ENCODE assay signal across 8 cellular contexts in the genomic region with DNA sequence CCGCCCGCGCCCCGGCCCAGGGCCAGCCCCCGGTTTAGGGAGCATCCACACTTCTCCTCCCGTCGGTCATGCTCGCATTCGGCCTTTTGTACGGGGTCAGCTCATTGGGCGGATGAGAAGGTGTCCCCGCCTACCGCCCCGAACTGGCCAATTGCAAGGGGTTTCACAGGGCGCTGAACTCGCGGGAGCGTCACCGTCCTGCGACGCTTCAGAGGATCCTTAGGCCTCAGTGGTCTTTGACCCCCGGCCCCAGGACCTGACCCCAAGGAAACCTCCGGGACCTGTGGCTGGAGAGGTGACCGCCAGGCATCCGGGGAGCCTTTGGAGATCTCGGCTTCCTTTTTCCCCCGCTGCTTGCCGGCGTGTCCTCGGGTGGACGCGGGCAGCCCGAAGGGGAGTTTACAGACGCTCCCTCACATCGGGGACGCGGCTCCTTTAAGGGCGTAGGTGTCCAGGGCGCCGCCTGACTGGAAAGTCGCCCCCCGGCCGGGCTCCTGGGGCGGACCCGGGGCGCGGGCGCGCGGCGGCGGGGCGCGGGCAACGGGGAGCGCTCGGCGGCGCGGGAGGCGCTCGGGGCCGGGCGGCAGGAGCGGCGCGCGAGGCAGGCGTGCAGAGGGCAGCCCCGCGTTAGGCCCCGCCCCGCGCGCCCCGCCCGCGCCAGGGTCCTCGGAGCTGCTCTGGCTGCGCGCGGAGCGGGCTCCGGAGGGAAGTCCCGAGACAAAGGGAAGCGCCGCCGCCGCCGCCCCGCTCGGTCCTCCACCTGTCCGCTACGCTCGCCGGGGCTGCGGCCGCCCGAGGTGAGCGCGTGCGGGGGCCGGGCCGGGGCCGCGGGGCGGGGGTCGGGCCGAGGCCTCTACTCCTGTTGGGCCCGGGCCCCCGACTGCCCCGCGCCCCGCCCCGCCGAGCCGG. TPM values are rescaled to one million over a fixed set of nuclear protein-coding genes. Genes with fewer than 3 reads are reported as not detected.
DNase-seq lines count a peak whose midpoint lies in the region; ATAC-seq and TF ChIP-seq lines count a peak whose summit lies in the region.

TSS of gene UBE2I (plus strand) at position 660 of the 909 bp plus-strand sequence. CDS start 4,395 bp downstream, outside the sequence.

- H3K27ac ChIP-seq in angular gyrus (ENCODE audit: low read depth, low read length) (peak within 1 kb of the TSS; percentile 99), prostate gland (peak within 1 kb of the TSS; percentile 95 to 96)

- intact Hi-C loops in T-helper 2 cell treated with Interferon-gamma antibody and Interleukin-4, amounts not matched to agents 100 ng/mL and 5 ng/mL, for 36 hours (cut with micrococcal nuclease), result loop anchor here (1.0 kb wide), 1 partner anchor 42 kb away; the partner anchor contains the start of genes GNPTG and TSR3
- intact Hi-C loops in left ventricle myocardium superior (cut with micrococcal nuclease), result no loop called here
- intact Hi-C loops in prostate gland (cut with DNase I), result loop anchor here (5.0 to 10.0 kb wide), 2 partner anchors 56 to 113 kb away; partner anchors contain the start of gene UQCC4

- no peak for TF ChIP-seq CTCF in prostate gland (IDR thresholded peaks at IDR 0.05)

- ATAC-seq in GM18498 (IDR thresholded peaks at IDR 0.05; ENCODE audit: unreplicated experiment) (peak; percentile 60), HG02938 (IDR thresholded peaks at IDR 0.05; ENCODE audit: unreplicated experiment) (peak; percentile 52), left ventricle myocardium superior (peak; percentile 86)

- WGBS in prostate gland, result under 1% methylated on average over 53 of the region's 117 CpGs

- DNase-seq in NCI-H187 treated with DMSO at 0.1 percent for 48 hours (lab: John Stamatoyannopoulos, UW) (peak; percentile 93), left ventricle myocardium superior (peak; percentile 97), prostate gland (ENCODE audit: low spot score) (peak; percentile 96), ureter (ENCODE audit: low spot score) (peak; percentile 98)

- peak within 1 kb of the TSS; percentile 68 to 75 for H3K4me3 ChIP-seq in prostate gland

- no peaks in the 10 kb centered on the region for H3K9me3 ChIP-seq in prostate gland

- no peaks in the 10 kb centered on the region for H3K36me3 ChIP-seq in prostate gland

- no peaks in the 10 kb centered on the region for H3K27me3 ChIP-seq in prostate gland (replicated peaks; ENCODE audit: insufficient read depth)

- peaks cover 19% of the 10 kb centered on the region for H3K4me1 ChIP-seq in prostate gland (replicated peaks)

- peak; percentile 49 for TF ChIP-seq POLR2A in prostate gland (IDR thresholded peaks at IDR 0.05)

RNA-seq across cellular contexts. Expression of gene UBE2I, which starts in this region (rescaled TPM):
- 210 and 217 TPM in 2 replicates for total RNA-seq in T-helper 2 cell treated with Interferon-gamma antibody and Interleukin-4, amounts not matched to agents 100 ng/mL and 5 ng/mL, for 36 hours
- 93.8 TPM for total RNA-seq in left ventricle myocardium superior
- 100 to 1,000 TPM in 1 of 2 donors, 10 to 100 TPM in 1; 58.2 to 110 TPM for total RNA-seq in prostate gland
- total RNA-seq in ureter, result 150 TPM

Comparison
In these comparisons a context has a peak if more than half of its experiments do, and no peak if none do; other contexts are left out.
1. Peak in every context shown above with its lines: DNase-seq, ATAC-seq, H3K4me3 ChIP-seq and H3K27ac ChIP-seq.